Comparison of ENCODE assay signal across 18 cellular contexts in the genomic region with DNA sequence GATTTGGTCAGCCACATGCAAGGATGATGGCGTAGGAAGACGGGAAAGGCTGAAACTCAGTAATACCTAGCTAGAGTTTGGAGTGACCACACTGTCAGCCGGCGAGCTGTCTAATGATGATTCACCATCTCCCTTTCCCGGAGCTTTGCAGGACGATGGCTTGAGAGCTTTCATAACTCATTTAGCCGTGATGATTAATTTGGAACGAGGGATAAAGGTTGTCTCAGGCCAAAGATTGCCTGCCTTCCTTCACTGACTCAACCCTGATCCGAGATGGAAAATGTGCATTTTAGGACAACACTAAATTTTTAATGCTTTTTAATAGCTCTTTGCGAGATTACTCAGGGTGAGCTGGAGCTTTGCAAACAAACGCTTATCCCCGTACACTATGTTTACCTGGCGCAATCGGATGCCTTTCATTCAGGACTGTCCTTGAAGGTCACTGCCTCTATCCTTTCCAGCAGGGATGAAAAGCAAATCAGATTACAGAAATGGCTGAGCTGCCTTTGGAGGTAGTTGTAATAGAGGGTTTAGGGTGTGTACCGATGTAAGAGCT.
A peak's percentile ranks its signal among the peaks of the same experiment; 100 is the strongest.
DNase-seq lines count a peak whose midpoint lies in the region; ATAC-seq, FAIRE-seq and TF ChIP-seq lines count a peak whose summit lies in the region.
"Had no signal": no experiment of that assay in that cellular context is flagged by ENCODE, and none has a peak within 500 bp of the region (broad histone marks: within the 10 kb centered on the region; RNA-seq: fewer than 3 reads in every experiment).

No MANE protein-coding gene starts in this region.

- H3K36me3 Mint-ChIP-seq in activated CD4-positive, alpha-beta T cell treated with anti-CD3 and anti-CD28 coated beads, Interleukin-2, amount 10 ng/mL, durations not matched to agents 7 days and 5 days (ENCODE audit: low read depth), result no peaks in the 10 kb centered on the region
- H3K36me3 Mint-ChIP-seq: mesothelial cell of epicardium had no signal

- no peak overlapping the region for H3K4me3 ChIP-seq in astrocyte of the cerebellum (ENCODE audit: low read depth, low read length)
- H3K4me3 ChIP-seq: ascending aorta, gastrocnemius medialis, suprapubic skin had no signal

- no peak overlapping the region for H3K27ac Mint-ChIP-seq in activated CD4-positive, alpha-beta T cell treated with anti-CD3 and anti-CD28 coated beads, Interleukin-2, amount 10 ng/mL, durations not matched to agents 7 days and 5 days
- H3K27ac Mint-ChIP-seq: activated T-helper 1 cell treated with anti-CD3 and anti-CD28 coated beads, Interleukin-12 subunit alpha, Interleukin-12 subunit beta, Interleukin-2, Interleukin-4 antibody, amounts not matched to agents 30 ng/mL and 10 ng/mL and 1 ng/mL, durations not matched to agents 14 hours and 24 hours and 36 hours; immature natural killer cell; mesothelial cell of epicardium had no signal

- no peak for ATAC-seq in HG02938 (IDR thresholded peaks at IDR 0.05; ENCODE audit: unreplicated experiment)
- ATAC-seq: gastrocnemius medialis had no signal

- no peaks in the 10 kb centered on the region for H3K9me3 Mint-ChIP-seq in activated CD4-positive, alpha-beta T cell treated with anti-CD3 and anti-CD28 coated beads, Interleukin-2, amount 10 ng/mL, durations not matched to agents 7 days and 5 days
- H3K9me3 Mint-ChIP-seq: activated T-helper 1 cell treated with anti-CD3 and anti-CD28 coated beads, Interleukin-12 subunit alpha, Interleukin-12 subunit beta, Interleukin-2, Interleukin-4 antibody, amounts not matched to agents 30 ng/mL and 10 ng/mL and 1 ng/mL, durations not matched to agents 14 hours and 24 hours and 36 hours; mesothelial cell of epicardium had no signal

- no peak overlapping the region for H3K4me3 Mint-ChIP-seq in activated CD4-positive, alpha-beta T cell treated with anti-CD3 and anti-CD28 coated beads, Interleukin-2, amount 10 ng/mL, durations not matched to agents 7 days and 5 days
- H3K4me3 Mint-ChIP-seq: activated T-helper 1 cell treated with anti-CD3 and anti-CD28 coated beads, Interleukin-12 subunit alpha, Interleukin-12 subunit beta, Interleukin-2, Interleukin-4 antibody, amounts not matched to agents 30 ng/mL and 10 ng/mL and 1 ng/mL, durations not matched to agents 14 hours and 24 hours and 36 hours; immature natural killer cell; mesothelial cell of epicardium had no signal

- peak; percentile 14 to 70 for DNase-seq in NCI-H524 (lab: John Stamatoyannopoulos, UW)
- DNase-seq in NCI-H524 treated with DMSO at 0.1 percent for 48 hours (lab: John Stamatoyannopoulos, UW), result no peak
- DNase-seq in NCI-H460 (ENCODE audit: extremely low read depth, low read depth), result peak; percentile 67
- peak; percentile 3 for DNase-seq in astrocyte of the cerebellum (ENCODE audit: low read depth)
- DNase-seq in renal cortical epithelial cell (ENCODE audit: low read depth), result peak; percentile 8
- DNase-seq in frontal cortex (ENCODE audit: low spot score in 2 of 2), result no peak
- DNase-seq in activated CD4-positive, alpha-beta T cell treated with anti-CD3 and anti-CD28 coated beads, Interleukin-2, amount 10 ng/mL, durations not matched to agents 7 days and 5 days, result no peak
- DNase-seq: activated CD4-positive, alpha-beta T cell treated with anti-CD3 and anti-CD28 coated beads, Interleukin-2, amount 50 U/mL, for 4 hours; gastrocnemius medialis; HCEC 1CT; immature natural killer cell; occipital lobe had no signal

- in situ Hi-C loops in astrocyte of the cerebellum (cut with HindIII; ENCODE audit: low sequenced_read_pairs), result no loop called here

- FAIRE-seq in frontal cortex (lab: Jason Lieb, UNC), result no peak
- FAIRE-seq: A204.1 had no signal

- POLR2A ChIA-PET in activated CD4-positive, alpha-beta T cell treated with anti-CD3 and anti-CD28 coated beads, Interleukin-2, amount 10 ng/mL, durations not matched to agents 7 days and 5 days (lab: Charles Lee), result no interaction called here

- CTCF ChIA-PET in activated CD4-positive, alpha-beta T cell treated with anti-CD3 and anti-CD28 coated beads, Interleukin-2, amount 10 ng/mL, durations not matched to agents 7 days and 5 days (lab: Charles Lee), result no interaction called here

- H3K27me3 Mint-ChIP-seq in activated CD4-positive, alpha-beta T cell treated with anti-CD3 and anti-CD28 coated beads, Interleukin-2, amount 10 ng/mL, durations not matched to agents 7 days and 5 days, result no peaks in the 10 kb centered on the region

- no peaks in the 10 kb centered on the region for H3K4me1 Mint-ChIP-seq in activated CD4-positive, alpha-beta T cell treated with anti-CD3 and anti-CD28 coated beads, Interleukin-2, amount 10 ng/mL, durations not matched to agents 7 days and 5 days
- H3K4me1 Mint-ChIP-seq: immature natural killer cell, mesothelial cell of epicardium had no signal

- TF ChIP-seq CTCF in astrocyte of the cerebellum (IDR thresholded peaks at IDR 0.05; ENCODE audit: low read depth, low read length, missing control alignments), result no peak

Comparison
In these comparisons a context has a peak if more than half of its experiments do, and no peak if none do; other contexts are left out.
1. DNase-seq: peak in NCI-H524 (2 of 2), NCI-H460 (single experiment), astrocyte of the cerebellum (single experiment) and renal cortical epithelial cell (single experiment); none in NCI-H524 treated with DMSO at 0.1 percent for 48 hours (single experiment), frontal cortex (0 of 2) and activated CD4-positive, alpha-beta T cell treated with anti-CD3 and anti-CD28 coated beads, Interleukin-2, amount 10 ng/mL, durations not matched to agents 7 days and 5 days (single experiment).